In genomic region chr1:22334860-22335550, GRCh38 we compare ENCODE assay signal across 22 cellular contexts.
"Had no signal": no experiment of that assay in that cellular context is flagged by ENCODE, and none has a peak within 500 bp of the region (broad histone marks: within the 10 kb centered on the region; RNA-seq: fewer than 3 reads in every experiment).

No MANE protein-coding gene starts in this region.

- H3K4me3 ChIP-seq: adrenal gland, MG63 had no signal

- ATAC-seq: activated T-cell treated with anti-CD3 and anti-CD28 coated beads, Interleukin-2, amount 50 U/mL, for 72 hours; PC-3 had no signal

- H3K27ac Mint-ChIP-seq: activated CD4-positive, alpha-beta memory T cell treated with anti-CD3 and anti-CD28 coated beads, Interleukin-2, amount 10 ng/mL, durations not matched to agents 7 days and 5 days; activated naive CD8-positive, alpha-beta T cell treated with anti-CD3 and anti-CD28 coated beads, Interleukin-2, amount 10 ng/mL, durations not matched to agents 7 days and 5 days; activated T-cell treated with anti-CD3 and anti-CD28 coated beads, Interleukin-2, amount 50 U/mL, for 72 hours; activated T-helper 2 cell treated with anti-CD3 and anti-CD28 coated beads, Interferon-gamma antibody, Interleukin-2, Interleukin-4, amounts not matched to agents 10 μg/mL and 5 μg/mL and 100 μg/mL, durations not matched to agents 14 hours and 24 hours and 36 hours had no signal

- DNase-seq: activated CD4-positive, alpha-beta memory T cell treated with anti-CD3 and anti-CD28 coated beads, Interleukin-2, amount 10 ng/mL, durations not matched to agents 7 days and 5 days; activated CD4-positive, alpha-beta T cell treated with anti-CD3 and anti-CD28 coated beads, Interleukin-2, amount 50 U/mL, for 1 hour; activated CD4-positive, CD25-positive, alpha-beta regulatory T cell; activated naive CD4-positive, alpha-beta T cell treated with anti-CD3 and anti-CD28 coated beads, Interleukin-2, amount 50 U/mL, for 16 hours; activated naive CD8-positive, alpha-beta T cell treated with anti-CD3 and anti-CD28 coated beads, Interleukin-2, amount 10 ng/mL, durations not matched to agents 7 days and 5 days; activated T-cell treated with anti-CD3 and anti-CD28 coated beads, Interleukin-2, amount 50 U/mL, for 72 hours; adrenal gland; anterior cingulate cortex; cerebellar nuclear complex; MG63; NCI-H1105; NCI-H1436; NCI-H1694 treated with DMSO at 0.1 percent for 48 hours; NCI-H2029 treated with DMSO at 0.1 percent for 48 hours; NCI-H345; NCI-H524; PC-3; SHP77; T-helper 1 cell had no signal

- H3K27me3 ChIP-seq: adrenal gland, MG63 had no signal

- H3K9me3 Mint-ChIP-seq: activated CD4-positive, alpha-beta memory T cell treated with anti-CD3 and anti-CD28 coated beads, Interleukin-2, amount 10 ng/mL, durations not matched to agents 7 days and 5 days; activated naive CD8-positive, alpha-beta T cell treated with anti-CD3 and anti-CD28 coated beads, Interleukin-2, amount 10 ng/mL, durations not matched to agents 7 days and 5 days; activated T-helper 2 cell treated with anti-CD3 and anti-CD28 coated beads, Interferon-gamma antibody, Interleukin-2, Interleukin-4, amounts not matched to agents 10 μg/mL and 5 μg/mL and 100 μg/mL, durations not matched to agents 14 hours and 24 hours and 36 hours had no signal

- H3K9me3 ChIP-seq: adrenal gland, MG63 had no signal

- H3K4me3 Mint-ChIP-seq: activated CD4-positive, alpha-beta memory T cell treated with anti-CD3 and anti-CD28 coated beads, Interleukin-2, amount 10 ng/mL, durations not matched to agents 7 days and 5 days; activated naive CD8-positive, alpha-beta T cell treated with anti-CD3 and anti-CD28 coated beads, Interleukin-2, amount 10 ng/mL, durations not matched to agents 7 days and 5 days; activated T-cell treated with anti-CD3 and anti-CD28 coated beads, Interleukin-2, amount 50 U/mL, for 72 hours had no signal

- FAIRE-seq: RCC 7860 had no signal

- H3K36me3 ChIP-seq: adrenal gland, MG63 had no signal

- H3K4me1 Mint-ChIP-seq: activated CD4-positive, alpha-beta memory T cell treated with anti-CD3 and anti-CD28 coated beads, Interleukin-2, amount 10 ng/mL, durations not matched to agents 7 days and 5 days; activated naive CD8-positive, alpha-beta T cell treated with anti-CD3 and anti-CD28 coated beads, Interleukin-2, amount 10 ng/mL, durations not matched to agents 7 days and 5 days had no signal

- H3K27ac ChIP-seq: adrenal gland, VCaP had no signal
